ENCODE assay signal across 1 cellular context in genomic region chr9:89603629-89604462, GRCh38.
TF ChIP-seq lines count a peak whose summit lies in the region.

No MANE protein-coding gene starts in this region.

TF ChIP-seq in HEK293, 187 proteins besides CTCF, POLR2A, EP300 and RAD21 (continued from another document):
- TF ChIP-seq ZNF341 (tag by site-specific recombination; IDR thresholded peaks at IDR 0.05; ENCODE audit: low read depth) (peak; percentile 91), GLIS2 (tag by site-specific recombination; IDR thresholded peaks at IDR 0.05) (peak; percentile 88)
